13 cellular contexts compared by ENCODE assay signal in the genomic region with DNA sequence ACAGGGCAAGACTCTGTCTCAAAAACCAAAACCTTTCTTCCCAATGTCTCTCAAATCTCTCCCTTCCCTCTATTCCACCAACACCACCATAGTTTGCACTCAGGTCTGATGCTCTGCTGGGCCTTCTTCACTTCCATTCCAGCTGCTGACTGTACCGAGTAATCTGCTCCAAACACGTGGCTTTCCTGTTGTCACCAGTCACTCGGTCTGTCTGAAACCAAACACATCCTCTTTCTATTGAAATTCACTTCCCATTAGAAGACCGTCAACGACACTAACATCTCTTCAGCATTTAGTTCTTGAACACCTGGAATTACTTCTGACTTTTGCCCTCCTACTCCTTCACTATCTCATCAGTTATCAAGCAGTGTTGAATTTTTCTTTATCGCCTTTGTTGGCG. TPM values are rescaled to one million over a fixed set of nuclear protein-coding genes. Genes with fewer than 3 reads are reported as not detected.
A peak's percentile ranks its signal among the peaks of the same experiment; 100 is the strongest.
DNase-seq lines count a peak whose midpoint lies in the region; ATAC-seq and TF ChIP-seq lines count a peak whose summit lies in the region.
"Had no signal": no experiment of that assay in that cellular context is flagged by ENCODE, and none has a peak within 500 bp of the region (broad histone marks: within the 10 kb centered on the region; RNA-seq: fewer than 3 reads in every experiment).

No MANE protein-coding gene starts in this region.

- no peaks in the 10 kb centered on the region for H3K27me3 Mint-ChIP-seq in activated T-cell treated with anti-CD3 and anti-CD28 coated beads, Interleukin-2, amount 50 U/mL, for 72 hours (ENCODE audit: low read depth)
- no peaks in the 10 kb centered on the region for H3K27me3 Mint-ChIP-seq in activated T-cell treated with anti-CD3 and anti-CD28 coated beads, Interleukin-2, amount 50 U/mL, for 4 hours (ENCODE audit: low read depth)
- H3K27me3 Mint-ChIP-seq in dendritic cell treated with granulocyte-macrophage colony-stimulating factor and Interleukin-4, amounts not matched to agents 40 ng/mL and 50 ng/mL, for 4 days: no peaks in the 10 kb centered on the region
- no peaks in the 10 kb centered on the region for H3K27me3 Mint-ChIP-seq in stimulated activated naive B cell treated with anti-CD40 and anti-IgM and Interleukin-4, amounts not matched to agents 10 μg/mL and 1 μg/mL and 100 μg/mL, for 72 hours

- peaks cover 6 to 13% of the 10 kb centered on the region in 2 donors for H3K36me3 Mint-ChIP-seq in activated T-cell treated with anti-CD3 and anti-CD28 coated beads, Interleukin-2, amount 50 U/mL, for 72 hours (ENCODE audit: insufficient read depth in 2 of 2)
- H3K36me3 Mint-ChIP-seq in activated T-cell treated with anti-CD3 and anti-CD28 coated beads, Interleukin-2, amount 50 U/mL, for 4 hours (ENCODE audit: insufficient read depth): peaks cover 17% of the 10 kb centered on the region
- H3K36me3 Mint-ChIP-seq in dendritic cell treated with granulocyte-macrophage colony-stimulating factor and Interleukin-4, amounts not matched to agents 40 ng/mL and 50 ng/mL, for 4 days (ENCODE audit: low read depth): peaks cover 43% of the 10 kb centered on the region
- H3K36me3 Mint-ChIP-seq in stimulated activated naive B cell treated with anti-CD40 and anti-IgM and Interleukin-4, amounts not matched to agents 10 μg/mL and 1 μg/mL and 100 μg/mL, for 72 hours: peaks cover 32 to 36% of the 10 kb centered on the region in 2 donors

- TF ChIP-seq CTCF in NB4 (IDR thresholded peaks at IDR 0.05; ENCODE audit: low read depth, low read length): no peak

- no peak overlapping the region for H3K4me3 ChIP-seq in NB4 (ENCODE audit: low read depth, low read length)
- H3K4me3 ChIP-seq: neural progenitor cell, skin epidermis had no signal

- no peaks in the 10 kb centered on the region for H3K9me3 Mint-ChIP-seq in activated T-cell treated with anti-CD3 and anti-CD28 coated beads, Interleukin-2, amount 50 U/mL, for 72 hours
- no peaks in the 10 kb centered on the region for H3K9me3 Mint-ChIP-seq in activated T-cell treated with anti-CD3 and anti-CD28 coated beads, Interleukin-2, amount 50 U/mL, for 4 hours
- H3K9me3 Mint-ChIP-seq in dendritic cell treated with granulocyte-macrophage colony-stimulating factor and Interleukin-4, amounts not matched to agents 40 ng/mL and 50 ng/mL, for 4 days: no peaks in the 10 kb centered on the region
- peaks cover 2 to 5% of the 10 kb centered on the region in 2 donors for H3K9me3 Mint-ChIP-seq in stimulated activated naive B cell treated with anti-CD40 and anti-IgM and Interleukin-4, amounts not matched to agents 10 μg/mL and 1 μg/mL and 100 μg/mL, for 72 hours
- H3K9me3 Mint-ChIP-seq: neural progenitor cell had no signal

- ATAC-seq in activated T-cell treated with anti-CD3 and anti-CD28 coated beads, Interleukin-2, amount 50 U/mL, for 72 hours (replicated peaks in 1 of 2): no peak
- no peak for ATAC-seq in activated T-cell treated with anti-CD3 and anti-CD28 coated beads, Interleukin-2, amount 50 U/mL, for 4 hours
- peak; percentile 62 to 67 for ATAC-seq in stimulated activated naive B cell treated with anti-CD40 and anti-IgM and Interleukin-4, amounts not matched to agents 10 μg/mL and 1 μg/mL and 100 μg/mL, for 72 hours (replicated peaks)
- ATAC-seq in HG03520 (IDR thresholded peaks at IDR 0.05; ENCODE audit: unreplicated experiment): no peak
- ATAC-seq: left cardiac atrium had no signal

- no peak for TF ChIP-seq POLR2A in NB4 (IDR thresholded peaks at IDR 0.05; ENCODE audit: extremely low read depth, insufficient read length)

- no peak overlapping the region for H3K4me3 Mint-ChIP-seq in activated T-cell treated with anti-CD3 and anti-CD28 coated beads, Interleukin-2, amount 50 U/mL, for 72 hours
- no peak overlapping the region for H3K4me3 Mint-ChIP-seq in activated T-cell treated with anti-CD3 and anti-CD28 coated beads, Interleukin-2, amount 50 U/mL, for 4 hours
- H3K4me3 Mint-ChIP-seq in dendritic cell treated with granulocyte-macrophage colony-stimulating factor and Interleukin-4, amounts not matched to agents 40 ng/mL and 50 ng/mL, for 4 days: no peak overlapping the region
- H3K4me3 Mint-ChIP-seq in stimulated activated naive B cell treated with anti-CD40 and anti-IgM and Interleukin-4, amounts not matched to agents 10 μg/mL and 1 μg/mL and 100 μg/mL, for 72 hours: peak overlapping the region; percentile 7 to 9
- H3K4me3 Mint-ChIP-seq: neural progenitor cell had no signal

- no peak for DNase-seq in activated T-cell treated with anti-CD3 and anti-CD28 coated beads, Interleukin-2, amount 50 U/mL, for 72 hours
- DNase-seq in activated T-cell treated with anti-CD3 and anti-CD28 coated beads, Interleukin-2, amount 50 U/mL, for 4 hours: no peak
- DNase-seq in NB4 (ENCODE audit: low read depth): peak; percentile 28
- DNase-seq in stimulated activated naive B cell treated with anti-CD40 and anti-IgM and Interleukin-4, amounts not matched to agents 10 μg/mL and 1 μg/mL and 100 μg/mL, for 72 hours: peak; percentile 40
- DNase-seq in NCI-H510A treated with DMSO at 0.1 percent for 48 hours (lab: John Stamatoyannopoulos, UW): no peak
- no peak for DNase-seq in activated CD4-positive, alpha-beta T cell treated with anti-CD3 and anti-CD28 coated beads, Interleukin-2, amount 50 U/mL, for 48 hours
- DNase-seq: effector CD8-positive, alpha-beta T cell; left cardiac atrium; T-helper 1 cell had no signal

- H3K4me1 Mint-ChIP-seq in activated T-cell treated with anti-CD3 and anti-CD28 coated beads, Interleukin-2, amount 50 U/mL, for 72 hours (ENCODE audit: low read depth): peaks cover 37% of the 10 kb centered on the region
- H3K4me1 Mint-ChIP-seq in activated T-cell treated with anti-CD3 and anti-CD28 coated beads, Interleukin-2, amount 50 U/mL, for 4 hours (ENCODE audit: low read depth): peaks cover 34% of the 10 kb centered on the region
- H3K4me1 Mint-ChIP-seq in dendritic cell treated with granulocyte-macrophage colony-stimulating factor and Interleukin-4, amounts not matched to agents 40 ng/mL and 50 ng/mL, for 4 days (ENCODE audit: low read depth): peaks cover 58% of the 10 kb centered on the region
- peaks cover 25 to 55% of the 10 kb centered on the region in 2 donors for H3K4me1 Mint-ChIP-seq in stimulated activated naive B cell treated with anti-CD40 and anti-IgM and Interleukin-4, amounts not matched to agents 10 μg/mL and 1 μg/mL and 100 μg/mL, for 72 hours

- H3K27ac Mint-ChIP-seq in activated T-cell treated with anti-CD3 and anti-CD28 coated beads, Interleukin-2, amount 50 U/mL, for 72 hours: peak overlapping the region; percentile 7
- H3K27ac Mint-ChIP-seq in dendritic cell treated with granulocyte-macrophage colony-stimulating factor and Interleukin-4, amounts not matched to agents 40 ng/mL and 50 ng/mL, for 4 days: peak overlapping the region; percentile 90
- peak overlapping the region; percentile 78 for H3K27ac Mint-ChIP-seq in stimulated activated naive B cell treated with anti-CD40 and anti-IgM and Interleukin-4, amounts not matched to agents 10 μg/mL and 1 μg/mL and 100 μg/mL, for 72 hours
- H3K27ac Mint-ChIP-seq: neural progenitor cell had no signal

- intact Hi-C loops in dendritic cell treated with granulocyte-macrophage colony-stimulating factor and Interleukin-4, amounts not matched to agents 40 ng/mL and 50 ng/mL, for 4 days (cut with micrococcal nuclease): no loop called here

RNA-seq across cellular contexts. Expression of a gene that starts 4.7 kb away (rescaled TPM):
- total RNA-seq in activated T-cell treated with anti-CD3 and anti-CD28 coated beads, Interleukin-2, amount 50 U/mL, for 72 hours: 10 to 100 TPM; 22.1 to 25.1 TPM
- total RNA-seq in activated T-cell treated with anti-CD3 and anti-CD28 coated beads, Interleukin-2, amount 50 U/mL, for 4 hours: 10 to 100 TPM; 18.0 to 18.3 (median 18.3) TPM

Comparison
In these comparisons a context has a peak if more than half of its experiments do, and no peak if none do; other contexts are left out.
1. ATAC-seq: peak in stimulated activated naive B cell treated with anti-CD40 and anti-IgM and Interleukin-4, amounts not matched to agents 10 μg/mL and 1 μg/mL and 100 μg/mL, for 72 hours (2 of 2); none in activated T-cell treated with anti-CD3 and anti-CD28 coated beads, Interleukin-2, amount 50 U/mL, for 72 hours (0 of 2), activated T-cell treated with anti-CD3 and anti-CD28 coated beads, Interleukin-2, amount 50 U/mL, for 4 hours (0 of 2) and HG03520 (single experiment).
2. DNase-seq: peak in NB4 (single experiment) and stimulated activated naive B cell treated with anti-CD40 and anti-IgM and Interleukin-4, amounts not matched to agents 10 μg/mL and 1 μg/mL and 100 μg/mL, for 72 hours (single experiment); none in activated T-cell treated with anti-CD3 and anti-CD28 coated beads, Interleukin-2, amount 50 U/mL, for 72 hours (0 of 2), activated T-cell treated with anti-CD3 and anti-CD28 coated beads, Interleukin-2, amount 50 U/mL, for 4 hours (single experiment), NCI-H510A treated with DMSO at 0.1 percent for 48 hours (single experiment) and activated CD4-positive, alpha-beta T cell treated with anti-CD3 and anti-CD28 coated beads, Interleukin-2, amount 50 U/mL, for 48 hours (0 of 2).
3. H3K27ac Mint-ChIP-seq: peak in every context shown above with its lines; median percentile 90 in dendritic cell treated with granulocyte-macrophage colony-stimulating factor and Interleukin-4, amounts not matched to agents 40 ng/mL and 50 ng/mL, for 4 days; 78 in stimulated activated naive B cell treated with anti-CD40 and anti-IgM and Interleukin-4, amounts not matched to agents 10 μg/mL and 1 μg/mL and 100 μg/mL, for 72 hours; 7 in activated T-cell treated with anti-CD3 and anti-CD28 coated beads, Interleukin-2, amount 50 U/mL, for 72 hours.
4. H3K4me3 Mint-ChIP-seq: peak in stimulated activated naive B cell treated with anti-CD40 and anti-IgM and Interleukin-4, amounts not matched to agents 10 μg/mL and 1 μg/mL and 100 μg/mL, for 72 hours (2 of 2); none in activated T-cell treated with anti-CD3 and anti-CD28 coated beads, Interleukin-2, amount 50 U/mL, for 72 hours (0 of 2), activated T-cell treated with anti-CD3 and anti-CD28 coated beads, Interleukin-2, amount 50 U/mL, for 4 hours (single experiment) and dendritic cell treated with granulocyte-macrophage colony-stimulating factor and Interleukin-4, amounts not matched to agents 40 ng/mL and 50 ng/mL, for 4 days (single experiment).